11 cellular contexts compared by ENCODE assay signal in genomic region chr22:46764140-46764680, GRCh38. TPM values are rescaled to one million over a fixed set of nuclear protein-coding genes. Genes with fewer than 3 reads are reported as not detected.
DNase-seq lines count a peak whose midpoint lies in the region; TF ChIP-seq lines count a peak whose summit lies in the region.
"Had no signal": no experiment of that assay in that cellular context is flagged by ENCODE, and none has a peak within 500 bp of the region (broad histone marks: within the 10 kb centered on the region; RNA-seq: fewer than 3 reads in every experiment).

No MANE protein-coding gene starts in this region.

- H3K36me3 Mint-ChIP-seq in T-helper 1 cell treated with Interleukin-12 subunit alpha and Interleukin-12 subunit beta and Interleukin-4 antibody, amounts not matched to agents 30 μg/mL and 1 μg/mL, for 36 hours (ENCODE audit: low read depth) = peaks cover 18% of the 10 kb centered on the region

- peak overlapping the region; percentile 93 for H3K4me3 ChIP-seq in OCI-LY7 (ENCODE audit: low read depth, low read length, poor library complexity, severe bottlenecking)
- no peak overlapping the region for H3K4me3 ChIP-seq in effector memory CD4-positive, alpha-beta T cell (ENCODE audit: insufficient read depth, low read depth, low read length, poor library complexity, severe bottlenecking)
- H3K4me3 ChIP-seq in smooth muscle cell = no peak overlapping the region
- H3K4me3 ChIP-seq: prostate gland had no signal

- no TSS peak for BruUV-seq in OCI-LY7 (replicated peaks; lab: Mats Ljungman, UMichigan)

- CTCF ChIA-PET in OCI-LY7 (lab: Charles Lee; ENCODE audit: unreplicated experiment) = no interaction called here

- H3K4me2 ChIP-seq in OCI-LY7 (ENCODE audit: low read length) (peak overlapping the region; percentile 98), smooth muscle cell (peak overlapping the region; percentile 98)

- peaks cover 35% of the 10 kb centered on the region for H3K4me1 Mint-ChIP-seq in T-helper 1 cell treated with Interleukin-12 subunit alpha and Interleukin-12 subunit beta and Interleukin-4 antibody, amounts not matched to agents 30 μg/mL and 1 μg/mL, for 36 hours (ENCODE audit: low read depth)

- H3K27ac ChIP-seq in OCI-LY7 (ENCODE audit: low read depth, low read length, poor library complexity, severe bottlenecking) (peak overlapping the region; percentile 70), smooth muscle cell (ENCODE audit: low read depth) (no peak overlapping the region)
- peak overlapping the region; percentile 96 for H3K27ac ChIP-seq in effector memory CD4-positive, alpha-beta T cell (ENCODE audit: insufficient read depth, low read length, poor library complexity, severe bottlenecking)
- H3K27ac ChIP-seq: prostate gland had no signal

- H3K9me3 Mint-ChIP-seq in T-helper 1 cell treated with Interleukin-12 subunit alpha and Interleukin-12 subunit beta and Interleukin-4 antibody, amounts not matched to agents 30 μg/mL and 1 μg/mL, for 36 hours = no peaks in the 10 kb centered on the region

- POLR2A ChIA-PET in OCI-LY7 (lab: Charles Lee) = interaction anchor here (1.2 to 3.2 kb wide), 2 partner anchors 9 to 14 kb away, joined by 4 to 34 read pairs; no protein-coding TSS in a partner anchor

- no peak overlapping the region for H3K9ac ChIP-seq in smooth muscle cell (ENCODE audit: low read depth)

- DNase-seq in T-helper 1 cell = no peak
- DNase-seq in OCI-LY7 (ENCODE audit: low spot score) = no peak
- DNase-seq in effector memory CD4-positive, alpha-beta T cell = no peak
- DNase-seq in smooth muscle cell (lab: John Stamatoyannopoulos, UW; ENCODE audit: unreplicated experiment) = no peak
- no peak for DNase-seq in GOT3 (lab: John Stamatoyannopoulos, UW)
- no peak for DNase-seq in GM13977 (ENCODE audit: low spot score)
- DNase-seq in stimulated activated CD8-positive, alpha-beta memory T cell treated with anti-CD3 and anti-CD28 coated beads, Interleukin-4, amount 100 ng/mL, for 48 hours = no peak
- DNase-seq: NCI-H1930, SHP77 treated with DMSO at 0.1 percent for 48 hours had no signal

- H3K79me2 ChIP-seq in OCI-LY7 (ENCODE audit: insufficient read depth, low read depth, low read length) (peaks cover 73% of the 10 kb centered on the region), smooth muscle cell (ENCODE audit: low read depth) (peaks cover 63% of the 10 kb centered on the region)

- in situ Hi-C loops in GM13977 (cut with MboI; ENCODE audit: low pct_unique_long_range_greater_than_20kb, low sequenced_read_pairs, unreplicated experiment) = no loop called here

- H3K36me3 ChIP-seq in OCI-LY7 (ENCODE audit: insufficient read depth, low read length) (peaks cover 23% of the 10 kb centered on the region; the same call in 1 of the 2 replicates), smooth muscle cell (ENCODE audit: low read depth) (no peaks in the 10 kb centered on the region)
- H3K36me3 ChIP-seq in effector memory CD4-positive, alpha-beta T cell (ENCODE audit: control insufficient read depth, insufficient read depth, low read length) = no peaks in the 10 kb centered on the region
- H3K36me3 ChIP-seq: prostate gland had no signal

- no peak for TF ChIP-seq CTCF in OCI-LY7 (conservative IDR thresholded peaks at IDR 0.05; ENCODE audit: low read length)
- TF ChIP-seq CTCF in smooth muscle cell (IDR thresholded peaks at IDR 0.05; ENCODE audit: borderline replicate concordance, insufficient read depth, poor library complexity, severe bottlenecking) = no peak
- TF ChIP-seq CTCF in GM13977 (IDR thresholded peaks at IDR 0.05; ENCODE audit: extremely low read depth, insufficient read depth, missing control alignments) = no peak

- H4K20me1 ChIP-seq in OCI-LY7 (ENCODE audit: insufficient read depth, low read length) (no peaks in the 10 kb centered on the region; the same call in 1 of the 2 replicates), smooth muscle cell (ENCODE audit: low read depth) (peaks cover 25% of the 10 kb centered on the region)

- no peaks in the 10 kb centered on the region for H3K27me3 ChIP-seq in effector memory CD4-positive, alpha-beta T cell (replicated peaks; ENCODE audit: control insufficient read depth, insufficient read depth, low read length, poor library complexity, severe bottlenecking)
- H3K27me3 ChIP-seq in smooth muscle cell (ENCODE audit: low read depth) = no peaks in the 10 kb centered on the region

- WGBS in smooth muscle cell (ENCODE audit: low lambda C conversion rate) = 95% methylated on average over 6 of the region's 6 CpGs

- H2AFZ ChIP-seq in OCI-LY7 (ENCODE audit: low read length) = no peak overlapping the region
- H2AFZ ChIP-seq in smooth muscle cell (ENCODE audit: low read depth) = no peak overlapping the region

- H3K27me3 Mint-ChIP-seq in T-helper 1 cell treated with Interleukin-12 subunit alpha and Interleukin-12 subunit beta and Interleukin-4 antibody, amounts not matched to agents 30 μg/mL and 1 μg/mL, for 36 hours (ENCODE audit: low read depth) = no peaks in the 10 kb centered on the region

- intact Hi-C loops in OCI-LY7 (cut with micrococcal nuclease; ENCODE audit: unreplicated experiment) = loop anchor here (10.0 kb wide), 1 partner anchor 199 kb away; no protein-coding TSS in a partner anchor

- peak overlapping the region; percentile 92 for H3K4me3 Mint-ChIP-seq in T-helper 1 cell treated with Interleukin-12 subunit alpha and Interleukin-12 subunit beta and Interleukin-4 antibody, amounts not matched to agents 30 μg/mL and 1 μg/mL, for 36 hours

- peak overlapping the region; percentile 71 for H3K27ac Mint-ChIP-seq in T-helper 1 cell treated with Interleukin-12 subunit alpha and Interleukin-12 subunit beta and Interleukin-4 antibody, amounts not matched to agents 30 μg/mL and 1 μg/mL, for 36 hours

- H3K9me3 ChIP-seq in OCI-LY7 (ENCODE audit: low read length) (no peaks in the 10 kb centered on the region), smooth muscle cell (replicated peaks; ENCODE audit: low read depth) (no peaks in the 10 kb centered on the region)
- no peaks in the 10 kb centered on the region for H3K9me3 ChIP-seq in effector memory CD4-positive, alpha-beta T cell (ENCODE audit: control insufficient read depth, low read length)
- H3K9me3 ChIP-seq: prostate gland had no signal

- peaks cover 6% of the 10 kb centered on the region for H3F3A ChIP-seq in smooth muscle cell (ENCODE audit: low read depth)

- H3K9me2 ChIP-seq in OCI-LY7 (ENCODE audit: insufficient read depth, low read length) = no peaks in the 10 kb centered on the region

- peaks cover 60% of the 10 kb centered on the region for H3K4me1 ChIP-seq in OCI-LY7 (ENCODE audit: insufficient read depth, low read length, poor library complexity, severe bottlenecking)
- H3K4me1 ChIP-seq in effector memory CD4-positive, alpha-beta T cell (ENCODE audit: control insufficient read depth, insufficient read depth, low read length, poor library complexity, severe bottlenecking) = peaks cover 19% of the 10 kb centered on the region
- H3K4me1 ChIP-seq in smooth muscle cell (ENCODE audit: low read depth) = peaks cover 12% of the 10 kb centered on the region
- H3K4me1 ChIP-seq: prostate gland had no signal

RNA-seq across cellular contexts. Expression of gene TBC1D22A, which starts 1.8 kb away (rescaled TPM):
- total RNA-seq in OCI-LY7 (2014; rRNA removed; shearing (Covaris generic)) = 15.0 and 22.3 TPM in 2 replicates
- total RNA-seq in OCI-LY7 (2022) (43.2 and 43.9 TPM in 2 replicates), smooth muscle cell (7.2 and 12.5 TPM in 2 replicates)
- 14.4 and 19.2 TPM in 2 replicates for polyA plus RNA-seq in smooth muscle cell

RNA-seq across cellular contexts. Expression of gene CERK, which starts 26.2 kb away (rescaled TPM):
- 47.9 and 48.1 TPM in 2 replicates for total RNA-seq in OCI-LY7 (2014; rRNA removed; shearing (Covaris generic))
- total RNA-seq in OCI-LY7 (2022) (34.6 and 36.6 TPM in 2 replicates), smooth muscle cell (25.4 and 30.7 TPM in 2 replicates)
- 23.3 and 25.6 TPM in 2 replicates for polyA plus RNA-seq in smooth muscle cell
